ENCODE assay signal across 1 cellular context in genomic region chr2:169010180-169010579, GRCh38.
TF ChIP-seq lines count a peak whose summit lies in the region.

No MANE protein-coding gene starts in this region.

TF ChIP-seq in SK-N-SH, 30 proteins besides CTCF, POLR2A, EP300 and RAD21 (continued from another document):
- no peak for TF ChIP-seq REST (IDR thresholded peaks at IDR 0.05; ENCODE audit: low read depth, low read length)
- TF ChIP-seq RXRA (IDR thresholded peaks at IDR 0.05; ENCODE audit: borderline replicate concordance, low read depth) = no peak
- no peak for TF ChIP-seq SIN3A (IDR thresholded peaks at IDR 0.05; ENCODE audit: borderline replicate concordance, low read depth, low read length)
- TF ChIP-seq TAF1 (IDR thresholded peaks at IDR 0.05; ENCODE audit: borderline replicate concordance, low read depth, low read length) = no peak
- no peak for TF ChIP-seq POLR2AphosphoS5 (IDR thresholded peaks at IDR 0.05; ENCODE audit: low read depth, low read length)
- no peak for TF ChIP-seq YY1 (IDR thresholded peaks at IDR 0.05; ENCODE audit: low read depth)
- peak; percentile 21 for TF ChIP-seq CHD2 (IDR thresholded peaks at IDR 0.05; ENCODE audit: low read length, partially characterized antibody)
- no peak for TF ChIP-seq MAX (IDR thresholded peaks at IDR 0.05; ENCODE audit: low read depth)
- 0 out of 2 replicates have a peak, but pooled peaks have one; percentile 14 for TF ChIP-seq TCF12 (IDR thresholded peaks at IDR 0.05)
- TF ChIP-seq SMC3 (IDR thresholded peaks at IDR 0.05; ENCODE audit: low read depth, low read length) = no peak
- TF ChIP-seq USF1 (IDR thresholded peaks at IDR 0.05; ENCODE audit: borderline replicate concordance, low read depth) = no peak
